In genomic region chr2:173090291-173090877, GRCh38 we compare ENCODE assay signal across 11 cellular contexts. TPM values are rescaled to one million over a fixed set of nuclear protein-coding genes. Genes with fewer than 3 reads are reported as not detected.
DNase-seq lines count a peak whose midpoint lies in the region; ATAC-seq and TF ChIP-seq lines count a peak whose summit lies in the region.
"Had no signal": no experiment of that assay in that cellular context is flagged by ENCODE, and none has a peak within 500 bp of the region (broad histone marks: within the 10 kb centered on the region; RNA-seq: fewer than 3 reads in every experiment).

No MANE protein-coding gene starts in this region.

- WGBS in SK-N-SH (ENCODE audit: low lambda C conversion rate) = 67% methylated on average over 11 of the region's 11 CpGs
- 5 to 7% methylated on average over 11 of the region's 11 CpGs for WGBS in aorta, 2 donors

- peaks cover 4% of the 10 kb centered on the region for H3F3A ChIP-seq in SK-N-SH (replicated peaks; ENCODE audit: insufficient read depth)

- H3K9me3 Mint-ChIP-seq in mesothelial cell of epicardium = no peaks in the 10 kb centered on the region
- H3K9me3 Mint-ChIP-seq: activated CD8-positive, alpha-beta T cell treated with anti-CD3 and anti-CD28 coated beads for 36 hours; memory B cell had no signal

- peak overlapping the region; percentile 43 for H3K4me2 ChIP-seq in SK-N-SH
- peak overlapping the region; percentile 90 for H3K4me2 ChIP-seq in fibroblast of lung (ENCODE audit: extremely low read depth, insufficient read depth, low read length)

- H3K9me2 ChIP-seq in SK-N-SH = no peaks in the 10 kb centered on the region; the same call in 1 of the 2 replicates

- no peak for DNase-seq in SK-N-SH
- peak; percentile 72 to 84 for DNase-seq in fibroblast of lung (ENCODE audit: low read depth in 2 of 2)
- no peak for DNase-seq in mesothelial cell of epicardium (ENCODE audit: low spot score in 2 of 2, unreplicated experiment in 2 of 2)
- peak in 1 of 2 donors; percentile 68 for DNase-seq in aorta
- DNase-seq in activated T-cell treated with anti-CD3 and anti-CD28 coated beads, Interleukin-2, amount 50 U/mL, for 1 hour = no peak
- no peak for DNase-seq in stimulated activated CD4-positive, alpha-beta T cell treated with anti-CD3 and anti-CD28 coated beads, Interleukin-2, amount 100 ng/mL, for 48 hours
- DNase-seq: activated CD8-positive, alpha-beta T cell treated with anti-CD3 and anti-CD28 coated beads for 36 hours; MM.1S; PC-3 had no signal

- H3K9ac ChIP-seq in SK-N-SH (peak overlapping the region; percentile 39), fibroblast of lung (ENCODE audit: insufficient read depth, low read length) (peak overlapping the region; percentile 47)

- H3K4me1 ChIP-seq in SK-N-SH (ENCODE audit: control insufficient read depth in 1 of 2, insufficient read depth in 2 of 2, low read depth in 1 of 2, low read length in 1 of 2) (peaks cover 3 to 10% of the 10 kb centered on the region in 2 experiments; a peak in 3 of 4 replicates), fibroblast of lung (ENCODE audit: control insufficient read depth, extremely low read depth, insufficient read depth, low read length) (peaks cover 21% of the 10 kb centered on the region), aorta (ENCODE audit: control insufficient read depth in 1 of 2, insufficient read depth in 2 of 2, low read length in 2 of 2) (peaks cover 2 to 11% of the 10 kb centered on the region in 2 donors)

- H3K4me3 ChIP-seq in SK-N-SH (ENCODE audit: low read depth in 2 of 2, low read length in 1 of 2) (no peak overlapping the region), fibroblast of lung (replicated peaks in 1 of 4; ENCODE audit: control extremely low read depth in 1 of 4, insufficient read depth in 1 of 4, low read depth in 3 of 4, low read length in 4 of 4) (peak overlapping the region; percentile 15 to 35 (median 26)), aorta (ENCODE audit: low read length in 2 of 2) (peak overlapping the region in 1 of 2 donors; percentile 58)

- TF ChIP-seq EP300 in SK-N-SH (IDR thresholded peaks at IDR 0.05; ENCODE audit: borderline replicate concordance in 1 of 2, low read depth in 1 of 2, low read length in 1 of 2) = no peak

- ATAC-seq in aorta (ENCODE audit: low FRiP score) = peak; percentile 40
- no peak for ATAC-seq in GM21717 (IDR thresholded peaks at IDR 0.05; ENCODE audit: unreplicated experiment)
- ATAC-seq: activated CD8-positive, alpha-beta T cell treated with anti-CD3 and anti-CD28 coated beads for 36 hours; PC-3 had no signal

- H3K4me1 Mint-ChIP-seq in mesothelial cell of epicardium = peaks cover 36% of the 10 kb centered on the region
- H3K4me1 Mint-ChIP-seq: memory B cell had no signal

- H3K9me3 ChIP-seq in SK-N-SH (no peaks in the 10 kb centered on the region), fibroblast of lung (ENCODE audit: control insufficient read depth, insufficient read depth, low read depth, low read length) (no peaks in the 10 kb centered on the region), aorta (ENCODE audit: control insufficient read depth, low read length) (no peaks in the 10 kb centered on the region)

- TF ChIP-seq CTCF in SK-N-SH (IDR thresholded peaks at IDR 0.05) (no peak), fibroblast of lung (conservative IDR thresholded peaks at IDR 0.05 in 1 of 2, IDR thresholded peaks at IDR 0.05 in 1 of 2; ENCODE audit: low read depth in 1 of 2, low read length in 2 of 2) (no peak), mesothelial cell of epicardium (IDR thresholded peaks at IDR 0.05; ENCODE audit: unreplicated experiment) (no peak)

- H3K36me3 ChIP-seq in SK-N-SH (replicated peaks in 1 of 2; ENCODE audit: control insufficient read depth in 1 of 2, insufficient read depth in 2 of 2, low read length in 1 of 2) = peaks cover 11 to 21% of the 10 kb centered on the region in 2 experiments
- no peaks in the 10 kb centered on the region for H3K36me3 ChIP-seq in fibroblast of lung (ENCODE audit: control insufficient read depth, insufficient read depth, low read length)
- H3K36me3 ChIP-seq in aorta (ENCODE audit: control insufficient read depth in 1 of 2, insufficient read depth in 2 of 2, low read length in 1 of 2) = no peaks in the 10 kb centered on the region

- H3K27ac Mint-ChIP-seq in mesothelial cell of epicardium = peak overlapping the region; percentile 72
- H3K27ac Mint-ChIP-seq: activated CD8-positive, alpha-beta T cell treated with anti-CD3 and anti-CD28 coated beads for 36 hours; memory B cell had no signal

- H3K4me3 Mint-ChIP-seq in mesothelial cell of epicardium = no peak overlapping the region
- H3K4me3 Mint-ChIP-seq: activated CD8-positive, alpha-beta T cell treated with anti-CD3 and anti-CD28 coated beads for 36 hours; memory B cell had no signal

- H3K27ac ChIP-seq in SK-N-SH (ENCODE audit: low read depth in 2 of 2, low read length in 1 of 2) (peak overlapping the region; percentile 22 to 55; a peak in 2 of 4 replicates), fibroblast of lung (ENCODE audit: insufficient read depth, low read length) (peak overlapping the region; percentile 81), aorta (ENCODE audit: low read depth in 1 of 2, low read length in 2 of 2) (peak overlapping the region; percentile 52 to 83)

- H2AFZ ChIP-seq in SK-N-SH (ENCODE audit: low read depth) = no peak overlapping the region
- H2AFZ ChIP-seq in fibroblast of lung (ENCODE audit: low read length) = peak overlapping the region; percentile 14

- intact Hi-C loops in aorta (cut with DNase I) = no loop called here

- peaks cover 5% of the 10 kb centered on the region for H3K36me3 Mint-ChIP-seq in mesothelial cell of epicardium

- no peaks in the 10 kb centered on the region for H3K27me3 Mint-ChIP-seq in mesothelial cell of epicardium (ENCODE audit: low read depth)
- H3K27me3 Mint-ChIP-seq: memory B cell had no signal

- no peaks in the 10 kb centered on the region for H3K27me3 ChIP-seq in SK-N-SH (ENCODE audit: insufficient read depth)
- H3K27me3 ChIP-seq in fibroblast of lung (ENCODE audit: control insufficient read depth, insufficient read depth, low read length) = no peaks in the 10 kb centered on the region
- no peaks in the 10 kb centered on the region for H3K27me3 ChIP-seq in aorta (ENCODE audit: control insufficient read depth in 1 of 2, insufficient read depth in 2 of 2, low read length in 1 of 2)

- no peak for TF ChIP-seq RAD21 in SK-N-SH (IDR thresholded peaks at IDR 0.05; ENCODE audit: low read length)

- H4K20me1 ChIP-seq in SK-N-SH (ENCODE audit: insufficient read depth) (no peaks in the 10 kb centered on the region), fibroblast of lung (ENCODE audit: control insufficient read depth, extremely low read depth, insufficient read depth, low read length) (no peaks in the 10 kb centered on the region)

- CTCF ChIA-PET in SK-N-SH (lab: Yijun Ruan, JAX) = interaction anchor here (1.1 to 3.0 kb wide), 3 partner anchors 9 to 120 kb away, joined by 3 to 13 read pairs (median 6); no protein-coding TSS in a partner anchor

- POLR2A ChIA-PET in SK-N-SH (lab: Yijun Ruan, JAX) = no interaction called here

- H3K79me2 ChIP-seq in SK-N-SH (ENCODE audit: insufficient read depth) = peaks cover 49% of the 10 kb centered on the region
- H3K79me2 ChIP-seq in fibroblast of lung (ENCODE audit: control insufficient read depth, insufficient read depth, low read length) = peaks cover 35% of the 10 kb centered on the region

TF ChIP-seq in SK-N-SH, 30 proteins besides CTCF, POLR2A, EP300 and RAD21:
- TF ChIP-seq FOXM1 (IDR thresholded peaks at IDR 0.05; ENCODE audit: low read depth) (no peak), TCF12 (IDR thresholded peaks at IDR 0.05) (peak; percentile 23; the same call in 1 of the 2 replicates), EZH2phosphoT487 (IDR thresholded peaks at IDR 0.05; ENCODE audit: borderline replicate concordance, low read depth) (no peak), MAX (IDR thresholded peaks at IDR 0.05; ENCODE audit: low read depth) (peak; percentile 83; the same call in 1 of the 2 replicates)

RNA-seq across cellular contexts. Expression of gene MAP3K20, which starts 14.7 kb away (rescaled TPM):
- 8.5 and 12.2 TPM in 2 replicates for polyA plus RNA-seq in SK-N-SH (2012; rRNA removed)
- 14.8 and 15.1 TPM in 2 replicates for polyA plus RNA-seq in SK-N-SH (2012; cell fraction: cytosol; rRNA removed)
- polyA plus RNA-seq in SK-N-SH (2012; cell fraction: nucleus; rRNA removed) = 3.6 and 7.8 TPM in 2 replicates
- 120 and 138 TPM in 2 replicates for total RNA-seq in fibroblast of lung
- 59.3 and 105 TPM in 2 replicates for polyA plus RNA-seq in fibroblast of lung
- polyA plus RNA-seq in fibroblast of lung (2012) = 37.0 and 69.9 TPM in 2 replicates
- 11.8 and 28.4 TPM in 2 replicates for polyA minus RNA-seq in fibroblast of lung (ENCODE audit: low replicate concordance)
- 33.7 to 37.1 TPM (median 34.1 TPM) in 3 replicates for total RNA-seq in mesothelial cell of epicardium
- 100 to 1,000 TPM in 1 of 2 donors, 10 to 100 TPM in 1; 82.9 to 109 TPM for total RNA-seq in aorta
- 10 to 100 TPM; 25.6 to 30.2 TPM for polyA plus RNA-seq in aorta

Comparison
In these comparisons a context has a peak if more than half of its experiments do, and no peak if none do; other contexts are left out.
1. DNase-seq: peak in fibroblast of lung (2 of 2); none in SK-N-SH (single experiment), mesothelial cell of epicardium (0 of 2), activated T-cell treated with anti-CD3 and anti-CD28 coated beads, Interleukin-2, amount 50 U/mL, for 1 hour (single experiment) and stimulated activated CD4-positive, alpha-beta T cell treated with anti-CD3 and anti-CD28 coated beads, Interleukin-2, amount 100 ng/mL, for 48 hours (0 of 2).
2. H3K4me3 ChIP-seq: peak in fibroblast of lung (4 of 4); none in SK-N-SH (0 of 2).
3. Peak in every context shown above with its lines, with median percentiles within 50 percentile points of each other: H3K27ac ChIP-seq.